ENCODE assay signal across 8 cellular contexts in the genomic region with DNA sequence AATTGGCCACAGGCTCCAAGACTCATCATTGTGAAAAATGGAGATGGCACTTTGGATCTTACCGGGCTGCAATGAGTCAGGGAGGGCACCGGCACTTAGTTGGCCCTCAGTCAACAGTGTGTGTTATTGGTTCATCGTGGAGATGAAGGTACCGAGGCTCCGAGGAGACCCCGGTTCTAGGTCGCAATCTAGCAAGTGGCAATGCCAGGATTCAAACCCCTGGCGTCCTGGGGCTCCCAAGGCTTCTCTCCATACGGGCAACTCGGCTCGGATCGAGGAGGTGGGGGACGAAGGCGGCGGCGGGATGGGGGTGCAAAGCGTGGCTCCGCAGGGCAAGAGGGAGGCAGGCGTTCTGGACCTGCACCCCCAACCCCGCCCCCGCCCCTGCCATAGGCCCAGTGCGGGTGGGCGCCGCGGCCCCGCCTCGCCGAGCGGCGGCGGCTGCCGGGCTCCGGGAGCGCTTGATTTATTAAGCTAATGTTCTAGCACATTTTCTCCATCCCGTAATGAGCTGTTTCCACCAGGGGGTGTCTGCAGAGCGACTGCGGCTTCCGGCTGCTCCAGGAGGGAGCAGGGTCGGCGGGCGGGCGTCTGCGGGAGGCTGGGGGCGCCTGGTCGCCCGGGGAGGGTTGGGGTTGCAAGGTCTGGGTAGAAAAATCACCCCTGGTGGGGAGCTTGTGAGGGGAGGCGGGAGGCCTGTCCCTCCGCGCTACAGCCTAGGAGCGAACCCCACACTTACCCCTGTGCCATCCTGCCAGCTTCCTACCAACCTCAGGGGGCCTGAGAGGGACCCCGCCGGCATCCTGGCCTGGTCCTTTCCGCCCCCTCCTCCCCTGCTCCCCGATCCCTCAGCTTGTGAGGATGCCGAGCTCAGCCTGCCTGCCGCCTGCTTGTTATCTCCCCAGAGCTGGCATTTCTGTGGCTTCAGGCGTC. TPM values are rescaled to one million over a fixed set of nuclear protein-coding genes. Genes with fewer than 3 reads are reported as not detected.
A peak's percentile ranks its signal among the peaks of the same experiment; 100 is the strongest.
DNase-seq lines count a peak whose midpoint lies in the region; ATAC-seq and TF ChIP-seq lines count a peak whose summit lies in the region.

No MANE protein-coding gene starts in this region.

- TF ChIP-seq POLR2A in GM18505 (IDR thresholded peaks at IDR 0.05; ENCODE audit: borderline replicate concordance, extremely low read depth, insufficient read depth, insufficient read length) = no peak

- H3K27ac Mint-ChIP-seq in activated naive CD8-positive, alpha-beta T cell treated with anti-CD3 and anti-CD28 coated beads for 36 hours = no peak overlapping the region

- peaks cover 9% of the 10 kb centered on the region for H3K4me1 Mint-ChIP-seq in activated naive CD8-positive, alpha-beta T cell treated with anti-CD3 and anti-CD28 coated beads for 36 hours

- H3K27me3 Mint-ChIP-seq in activated naive CD8-positive, alpha-beta T cell treated with anti-CD3 and anti-CD28 coated beads for 36 hours = peaks cover 34% of the 10 kb centered on the region

- no peaks in the 10 kb centered on the region for H3K9me3 Mint-ChIP-seq in activated naive CD8-positive, alpha-beta T cell treated with anti-CD3 and anti-CD28 coated beads for 36 hours

- ATAC-seq in left ventricle myocardium superior (peak; percentile 80), GM18505 (IDR thresholded peaks at IDR 0.05; ENCODE audit: unreplicated experiment) (no peak), HG02938 (IDR thresholded peaks at IDR 0.05; ENCODE audit: unreplicated experiment) (no peak)

- H3K4me3 Mint-ChIP-seq in activated naive CD8-positive, alpha-beta T cell treated with anti-CD3 and anti-CD28 coated beads for 36 hours = peak overlapping the region; percentile 66

- H3K36me3 Mint-ChIP-seq in activated naive CD8-positive, alpha-beta T cell treated with anti-CD3 and anti-CD28 coated beads for 36 hours = no peaks in the 10 kb centered on the region

- DNase-seq in NCI-H1417 (lab: John Stamatoyannopoulos, UW) (peak; percentile 18 to 84 (median 71)), NCI-H1417 treated with DMSO at 0.1 percent for 48 hours (lab: John Stamatoyannopoulos, UW) (no peak), NCI-H1694 treated with DMSO at 0.1 percent for 48 hours (lab: John Stamatoyannopoulos, UW) (peak; percentile 76), left ventricle myocardium superior (peak; percentile 50), renal cortical epithelial cell (ENCODE audit: low read depth) (peak; percentile 38)
- DNase-seq in activated naive CD8-positive, alpha-beta T cell treated with anti-CD3 and anti-CD28 coated beads for 36 hours = peak; percentile 50

- intact Hi-C loops in left ventricle myocardium superior (cut with micrococcal nuclease) = no loop called here

RNA-seq across cellular contexts. Expression of a gene that starts 48.7 kb away (rescaled TPM):
- 1 to 10 TPM; 1.0 to 1.3 TPM for total RNA-seq in activated naive CD8-positive, alpha-beta T cell treated with anti-CD3 and anti-CD28 coated beads for 36 hours
- total RNA-seq in left ventricle myocardium superior = 48.9 TPM
- 1.4 and 2.4 TPM in 2 replicates for total RNA-seq in renal cortical epithelial cell

Comparison
In these comparisons a context has a peak if more than half of its experiments do, and no peak if none do; other contexts are left out.
1. RNA of a gene that starts 48.7 kb away (total RNA-seq): 48.9 TPM in left ventricle myocardium superior (single experiment); 1.4 to 2.4 TPM in renal cortical epithelial cell and 1.0 to 1.3 TPM in activated naive CD8-positive, alpha-beta T cell treated with anti-CD3 and anti-CD28 coated beads for 36 hours; every median in the first group is over 10 times any median in the second.